ENCODE assay signal across 8 cellular contexts in the genomic region with DNA sequence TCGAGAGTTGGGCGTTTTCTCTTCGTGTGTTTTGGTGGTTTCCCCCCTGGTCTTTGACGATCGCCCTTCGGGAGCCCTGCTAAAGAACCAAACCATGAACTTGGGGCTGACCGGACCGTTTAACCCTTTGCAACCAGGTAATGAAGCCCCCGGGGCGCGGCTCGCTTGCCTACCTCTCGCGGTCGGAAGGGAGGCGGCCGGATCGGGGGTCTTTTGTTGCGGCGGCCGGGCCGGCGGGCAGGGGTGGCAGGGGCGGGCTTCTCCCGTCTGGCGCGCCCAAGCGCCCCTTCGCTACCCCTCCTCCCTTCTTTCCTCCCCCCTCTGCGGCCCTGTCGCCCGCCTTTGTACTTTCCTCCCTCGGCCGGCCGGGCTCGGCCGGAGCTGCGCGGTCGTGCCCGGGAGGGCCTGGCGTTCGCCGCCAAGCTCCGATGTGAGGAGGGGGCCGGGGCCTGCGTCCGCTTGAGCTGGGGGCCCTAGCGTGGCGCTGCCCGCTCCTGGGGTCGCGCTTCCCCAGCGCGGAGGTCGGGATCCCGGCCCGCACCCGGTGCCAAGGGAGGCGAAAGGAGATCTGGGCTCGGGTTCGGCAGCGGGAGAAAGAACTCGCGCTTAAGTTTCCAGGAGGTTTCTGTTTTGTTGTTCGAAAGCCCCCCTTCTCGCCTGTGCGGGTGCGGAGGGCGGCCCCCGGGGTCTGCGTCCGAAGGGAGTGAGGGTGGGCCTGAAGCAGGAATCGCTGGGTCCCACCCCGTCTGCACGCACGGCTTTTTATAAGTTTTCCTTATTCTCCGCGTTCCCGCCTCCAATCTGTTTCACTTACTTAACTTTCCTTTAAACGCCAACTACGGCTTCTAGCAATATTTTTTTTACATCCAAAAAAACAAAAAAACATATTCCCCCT.
DNase-seq lines count a peak whose midpoint lies in the region; ATAC-seq and TF ChIP-seq lines count a peak whose summit lies in the region.

No MANE protein-coding gene starts in this region.

- no peak overlapping the region for H3K23ac ChIP-seq in H9 (ENCODE audit: insufficient read length, low read depth, low read length)

- H3K79me2 ChIP-seq in H9 (ENCODE audit: insufficient read depth, low read length) = peaks cover 12% of the 10 kb centered on the region; the same call in 1 of the 2 replicates

- H4K5ac ChIP-seq in H9 (ENCODE audit: insufficient read length, low read depth, low read length) = no peak overlapping the region

- H2BK20ac ChIP-seq in H9 (ENCODE audit: low read depth, low read length, poor library complexity, severe bottlenecking) = no peak overlapping the region

- H2BK15ac ChIP-seq in H9 (ENCODE audit: low read depth, low read length) = no peak overlapping the region

- POLR2A ChIA-PET in CD8-positive, alpha-beta T cell (lab: Charles Lee) = interaction anchor here (0.6 to 2.0 kb wide), 3 partner anchors 31 to 190 kb away, joined by 3 to 10 read pairs (median 3); no protein-coding TSS in a partner anchor

- peak overlapping the region; percentile 81 for H3K27ac Mint-ChIP-seq in CD8-positive, alpha-beta T cell
- H3K27ac Mint-ChIP-seq in H9 = peak overlapping the region; percentile 96 to 99 (median 98)

- peak overlapping the region; percentile 90 for H3K4me3 Mint-ChIP-seq in CD8-positive, alpha-beta T cell
- H3K4me3 Mint-ChIP-seq in H9 = peak overlapping the region; percentile 95 to 97

- peaks cover 8% of the 10 kb centered on the region for H3K4me1 ChIP-seq in CD8-positive, alpha-beta T cell (ENCODE audit: insufficient read depth, low read length)
- H3K4me1 ChIP-seq in H9 (ENCODE audit: insufficient read depth, low read length) = peaks cover 4% of the 10 kb centered on the region; the same call in 1 of the 2 replicates
- peaks cover 0 to 30% (median 16%) of the 10 kb centered on the region in 9 donors for H3K4me1 ChIP-seq in heart right ventricle

- WGBS in H9 (ENCODE audit: extremely low coverage, insufficient read length, low lambda C conversion rate) = 100% methylated on average over 2 of the region's 82 CpGs
- WGBS in heart right ventricle, 2 donors = 1 to 3% methylated on average over 69 to 82 of the region's 82 CpGs

- ATAC-seq in CD8-positive, alpha-beta T cell = no peak
- peak in 7 of 8 donors; percentile 12 to 46 (median 20) for ATAC-seq in heart right ventricle
- ATAC-seq in sciatic nerve = no peak
- ATAC-seq in GM21619 (IDR thresholded peaks at IDR 0.05; ENCODE audit: unreplicated experiment) = no peak

- H3K9ac ChIP-seq in H9 (ENCODE audit: extremely low read depth, insufficient read length, low read length) = peak overlapping the region; percentile 93

- no peaks in the 10 kb centered on the region for H4K20me1 ChIP-seq in H9 (ENCODE audit: control insufficient read depth, insufficient read depth, insufficient read length)

- no peak for TF ChIP-seq CTCF in CD8-positive, alpha-beta T cell (IDR thresholded peaks at IDR 0.05)
- TF ChIP-seq CTCF in H9 (conservative IDR thresholded peaks at IDR 0.05) (no peak), heart right ventricle (IDR thresholded peaks at IDR 0.05) (no peak)

- H3K56ac ChIP-seq in H9 (ENCODE audit: insufficient read length, low read depth, low read length) = no peak overlapping the region

- H3K27ac ChIP-seq in CD8-positive, alpha-beta T cell (ENCODE audit: low read depth, low read length) = no peak overlapping the region
- H3K27ac ChIP-seq in H9 (ENCODE audit: insufficient read length, low read depth, low read length) (no peak overlapping the region), heart right ventricle (peak overlapping the region in 8 of 10 donors; percentile 28 to 79 (median 62))

- intact Hi-C loops in CD8-positive, alpha-beta T cell (cut with DNase I, micrococcal nuclease) = loop anchor here (2.0 to 10.0 kb wide), 4 partner anchors 46 to 870 kb away; no protein-coding TSS in a partner anchor
- intact Hi-C loops in heart right ventricle (cut with DNase I) (loop anchor here in 7 of 10 donors (5.0 to 10.0 kb wide), 6 partner anchors 78 to 658 kb away; no protein-coding TSS in a partner anchor), sciatic nerve (cut with DNase I) (no loop called here)

- peaks cover 32% of the 10 kb centered on the region for H3K4me1 Mint-ChIP-seq in CD8-positive, alpha-beta T cell (ENCODE audit: low read depth)
- peaks cover 13 to 17% of the 10 kb centered on the region in 2 experiments for H3K4me1 Mint-ChIP-seq in H9

- peak overlapping the region; percentile 92; the same call in 1 of the 2 replicates for H3K4ac ChIP-seq in H9 (ENCODE audit: low read depth, low read length)

- no peaks in the 10 kb centered on the region for H3K9me3 ChIP-seq in CD8-positive, alpha-beta T cell (ENCODE audit: low read length)
- H3K9me3 ChIP-seq in H9 (ENCODE audit: control insufficient read depth, low read depth, low read length) = no peaks in the 10 kb centered on the region
- H3K9me3 ChIP-seq in heart right ventricle = no peaks in the 10 kb centered on the region

- no peaks in the 10 kb centered on the region for H3K79me1 ChIP-seq in H9 (ENCODE audit: insufficient read depth, low read depth, low read length, poor library complexity, severe bottlenecking)

- H2BK5ac ChIP-seq in H9 (ENCODE audit: insufficient read length, low read length) = no peak overlapping the region

- peak in 2 of 7 experiments; percentile 13 to 15 for DNase-seq in CD8-positive, alpha-beta T cell
- DNase-seq in H9 (no peak), heart right ventricle (peak; percentile 11 to 29), sciatic nerve (ENCODE audit: low spot score) (peak; percentile 63)
- DNase-seq in activated CD8-positive, alpha-beta memory T cell treated with anti-CD3 and anti-CD28 coated beads, Interleukin-2, amount 50 U/mL, for 4 hours = peak; percentile 23
- no peak for DNase-seq in stimulated activated naive CD4-positive, alpha-beta T cell treated with Interleukin-2 at 50 U/mL for 16 hours (lab: John Stamatoyannopoulos, UW)
- no peak for DNase-seq in activated effector memory CD4-positive, alpha-beta T cell treated with Interleukin-2 at 50 U/mL for 16 hours

- no peak overlapping the region for H2BK12ac ChIP-seq in H9 (ENCODE audit: insufficient read length, low read depth, low read length)

- no peak overlapping the region for H2AFZ ChIP-seq in H9 (ENCODE audit: low read length)

- H4K91ac ChIP-seq in H9 (ENCODE audit: insufficient read length, low read depth, low read length) = no peak overlapping the region

- H3K36me3 ChIP-seq in CD8-positive, alpha-beta T cell (ENCODE audit: insufficient read depth, low read length) = no peaks in the 10 kb centered on the region
- peaks cover 0 to 10% (median 0%) of the 10 kb centered on the region in 9 donors for H3K36me3 ChIP-seq in heart right ventricle

- peak overlapping the region; percentile 28 for H3K18ac ChIP-seq in H9 (ENCODE audit: insufficient read length, low read depth, low read length)

- H2BK120ac ChIP-seq in H9 (ENCODE audit: low read depth, low read length, poor library complexity, severe bottlenecking) = no peak overlapping the region

- peaks cover 28% of the 10 kb centered on the region for H3K27me3 Mint-ChIP-seq in CD8-positive, alpha-beta T cell (ENCODE audit: low read depth)
- H3K27me3 Mint-ChIP-seq in H9 (ENCODE audit: low read depth) = peaks cover 25% of the 10 kb centered on the region

- H3T11ph ChIP-seq in H9 (ENCODE audit: low read length) = no peak overlapping the region

- CTCF ChIA-PET in CD8-positive, alpha-beta T cell (lab: Charles Lee) = interaction anchor here (0.6 to 1.4 kb wide), 3 partner anchors 14 to 47 kb away, joined by 3 to 4 read pairs (median 3); no protein-coding TSS in a partner anchor

- H4K8ac ChIP-seq in H9 (replicated peaks; ENCODE audit: insufficient read length, low read depth, low read length) = no peak overlapping the region

- H3K4me3 ChIP-seq in CD8-positive, alpha-beta T cell (ENCODE audit: low read depth, low read length) = peak overlapping the region; percentile 49
- peak overlapping the region; percentile 42 to 94 (median 81) for H3K4me3 ChIP-seq in heart right ventricle

- H3K9me3 Mint-ChIP-seq in CD8-positive, alpha-beta T cell = no peaks in the 10 kb centered on the region
- H3K9me3 Mint-ChIP-seq in H9 = peaks cover 4 to 7% of the 10 kb centered on the region in 2 experiments; a peak in 3 of 5 replicates

- peaks cover 2% of the 10 kb centered on the region for H3K36me3 Mint-ChIP-seq in CD8-positive, alpha-beta T cell
- H3K36me3 Mint-ChIP-seq in H9 (ENCODE audit: insufficient read depth in 1 of 3, low read depth in 3 of 3) = peaks cover 2 to 41% (median 14%) of the 10 kb centered on the region in 3 experiments

- H3K4me2 ChIP-seq in H9 (ENCODE audit: insufficient read depth, insufficient read length, low read length) = peak overlapping the region; percentile 94

- no peaks in the 10 kb centered on the region for H3K27me3 ChIP-seq in CD8-positive, alpha-beta T cell (ENCODE audit: insufficient read depth, low read length)
- H3K27me3 ChIP-seq in H9 (ENCODE audit: insufficient read depth, low read length) (peaks cover 8% of the 10 kb centered on the region; the same call in 1 of the 2 replicates), heart right ventricle (peaks cover 0 to 45% (median 0%) of the 10 kb centered on the region in 7 donors)

- H3K14ac ChIP-seq in H9 (ENCODE audit: insufficient read depth, low read length) = peak overlapping the region; percentile 93

- H3K23me2 ChIP-seq in H9 (ENCODE audit: insufficient read length, low read depth, low read length, poor library complexity, severe bottlenecking) = peaks cover 13% of the 10 kb centered on the region

- no peak overlapping the region for H2AK5ac ChIP-seq in H9 (ENCODE audit: insufficient read length, low read length)

Comparison
In these comparisons a context has a peak if more than half of its experiments do, and no peak if none do; other contexts are left out.
1. ATAC-seq: peak in heart right ventricle (7 of 8); none in CD8-positive, alpha-beta T cell (single experiment), sciatic nerve (single experiment) and GM21619 (single experiment).
2. DNase-seq: peak in activated CD8-positive, alpha-beta memory T cell treated with anti-CD3 and anti-CD28 coated beads, Interleukin-2, amount 50 U/mL, for 4 hours (single experiment), heart right ventricle (2 of 2) and sciatic nerve (single experiment); none in H9 (single experiment), stimulated activated naive CD4-positive, alpha-beta T cell treated with Interleukin-2 at 50 U/mL for 16 hours (single experiment) and activated effector memory CD4-positive, alpha-beta T cell treated with Interleukin-2 at 50 U/mL for 16 hours (single experiment).
3. H3K27ac ChIP-seq: peak in heart right ventricle (8 of 10); none in CD8-positive, alpha-beta T cell (single experiment) and H9 (single experiment).